In genomic region chr12:28090835-28091234, GRCh38 we compare ENCODE assay signal across 34 cellular contexts.
"Had no signal": no experiment of that assay in that cellular context is flagged by ENCODE, and none has a peak within 500 bp of the region (broad histone marks: within the 10 kb centered on the region; RNA-seq: fewer than 3 reads in every experiment).

No MANE protein-coding gene starts in this region.

- H3K27ac ChIP-seq: adrenal gland, body of pancreas, brain microvascular endothelial cell, breast epithelium, WERI-Rb-1 had no signal

- H3K9me3 ChIP-seq: adrenal gland, body of pancreas, breast epithelium had no signal

- DNase-seq: activated CD4-positive, alpha-beta memory T cell treated with anti-CD3 and anti-CD28 coated beads, Interleukin-2, amount 10 ng/mL, durations not matched to agents 7 days and 5 days; activated CD4-positive, alpha-beta T cell treated with anti-CD3 and anti-CD28 coated beads for 1 hour; activated CD4-positive, alpha-beta T cell treated with anti-CD3 and anti-CD28 coated beads for 36 hours; activated CD4-positive, alpha-beta T cell treated with anti-CD3 and anti-CD28 coated beads for 48 hours; activated CD4-positive, alpha-beta T cell treated with anti-CD3 and anti-CD28 coated beads, Interleukin-2, amount 10 ng/mL, durations not matched to agents 7 days and 5 days; activated CD4-positive, alpha-beta T cell treated with anti-CD3 and anti-CD28 coated beads, Interleukin-2, amount 50 U/mL, for 48 hours; activated CD4-positive, CD25-positive, alpha-beta regulatory T cell; activated CD8-positive, alpha-beta memory T cell treated with anti-CD3 and anti-CD28 coated beads for 24 hours; activated CD8-positive, alpha-beta memory T cell treated with anti-CD3 and anti-CD28 coated beads, Interleukin-2, amount 10 ng/mL, durations not matched to agents 7 days and 5 days; activated CD8-positive, alpha-beta memory T cell treated with anti-CD3 and anti-CD28 coated beads, Interleukin-2, amount 50 U/mL, for 48 hours; activated CD8-positive, alpha-beta T cell treated with anti-CD3 and anti-CD28 coated beads, Interleukin-2, amount 10 ng/mL, durations not matched to agents 7 days and 5 days; activated effector memory CD4-positive, alpha-beta T cell treated with anti-CD3 and anti-CD28 coated beads, Interleukin-2, amount 50 U/mL, for 16 hours; activated gamma-delta T cell treated with Interleukin-2 at 50 U/mL for 16 hours; activated naive CD4-positive, alpha-beta T cell; activated naive CD4-positive, alpha-beta T cell treated with anti-CD3 and anti-CD28 coated beads for 36 hours; activated naive CD4-positive, alpha-beta T cell treated with anti-CD3 and anti-CD28 coated beads, Interleukin-2, amount 50 U/mL, for 16 hours; activated naive CD8-positive, alpha-beta T cell treated with anti-CD3 and anti-CD28 coated beads for 36 hours; activated T-cell treated with anti-CD3 and anti-CD28 coated beads, Interleukin-2, amount 50 U/mL, for 24 hours; activated T-cell treated with anti-CD3 and anti-CD28 coated beads, Interleukin-2, amount 50 U/mL, for 72 hours; adrenal gland; amniotic stem cell; aorta; body of pancreas; brain microvascular endothelial cell; central memory CD4-positive, alpha-beta T cell; T-helper 1 cell; T-helper 2 cell; T-helper 9 cell; WERI-Rb-1 had no signal

- ATAC-seq: activated CD4-positive, alpha-beta T cell treated with anti-CD3 and anti-CD28 coated beads for 36 hours; activated CD4-positive, CD25-positive, alpha-beta regulatory T cell treated with anti-CD3 and anti-CD28 coated beads, Interleukin-2, amount 50 U/mL, for 24 hours; activated CD8-positive, alpha-beta memory T cell treated with anti-CD3 and anti-CD28 coated beads, Interleukin-2, amount 10 ng/mL, durations not matched to agents 7 days and 5 days; activated CD8-positive, alpha-beta T cell treated with anti-CD3 and anti-CD28 coated beads, Interleukin-2, amount 10 ng/mL, durations not matched to agents 7 days and 5 days; activated naive CD4-positive, alpha-beta T cell treated with anti-CD3 and anti-CD28 coated beads, Interleukin-2, amount 50 U/mL, for 72 hours; activated T-cell treated with anti-CD3 and anti-CD28 coated beads, Interleukin-2, amount 50 U/mL, for 72 hours; activated T-helper 17 cell treated with anti-CD3 and anti-CD28 coated beads, Interleukin-2, amount 50 U/mL, for 72 hours; body of pancreas; WTC11 had no signal

- H3K4me3 ChIP-seq: adrenal gland, body of pancreas, breast epithelium had no signal

- H3K4me1 ChIP-seq: body of pancreas, breast epithelium had no signal

- H3K27me3 ChIP-seq: adrenal gland, body of pancreas, brain microvascular endothelial cell, breast epithelium had no signal

- H3K36me3 ChIP-seq: adrenal gland, brain microvascular endothelial cell, breast epithelium, WERI-Rb-1 had no signal
